In genomic region chr2:87290912-87291311, GRCh38 we compare ENCODE assay signal across 8 cellular contexts.
DNase-seq lines count a peak whose midpoint lies in the region; ATAC-seq, FAIRE-seq and TF ChIP-seq lines count a peak whose summit lies in the region.
"Not testable (repeated sequence)": the region's sequence is repeated elsewhere in the genome, so short reads cannot be mapped to it uniquely, and the experiment has no call there.

No MANE protein-coding gene starts in this region.

- FAIRE-seq in K562 (lab: Jason Lieb, UNC): not testable (repeated sequence)

- not testable (repeated sequence) for H3K27me3 Mint-ChIP-seq in activated CD4-positive, alpha-beta T cell treated with anti-CD3 and anti-CD28 coated beads, Interleukin-2, amount 10 ng/mL, durations not matched to agents 24 days and 14 days

- not testable (repeated sequence) for H3K36me3 ChIP-seq in IMR-90 (ENCODE audit: control insufficient read depth, insufficient read depth, low read length); K562 (ENCODE audit: control insufficient read depth, insufficient read depth, low read length); lower lobe of right lung; upper lobe of right lung

- not testable (repeated sequence) for H2AK9ac ChIP-seq in IMR-90 (replicated peaks; ENCODE audit: low read depth, low read length, poor library complexity)

- not testable (repeated sequence) for TF ChIP-seq RAD21 in IMR-90 (IDR thresholded peaks at IDR 0.05; ENCODE audit: low read length); K562 (CRISPR knock-in tag; conservative IDR thresholded peaks at IDR 0.05 in 1 of 2, IDR thresholded peaks at IDR 0.05 in 1 of 2)

- H2BK120ac ChIP-seq in IMR-90 (ENCODE audit: low read depth, low read length): not testable (repeated sequence)

- dilution Hi-C loops in IMR-90 (cut with HindIII; ENCODE audit: low sequenced_read_pairs, unreplicated experiment): not testable (repeated sequence)

- not testable (repeated sequence) for H3K4me1 Mint-ChIP-seq in activated CD4-positive, alpha-beta T cell treated with anti-CD3 and anti-CD28 coated beads, Interleukin-2, amount 10 ng/mL, durations not matched to agents 24 days and 14 days

- not testable (repeated sequence) for H2BK15ac ChIP-seq in IMR-90 (ENCODE audit: low read depth, low read length)

- H3K27me3 ChIP-seq in IMR-90 (ENCODE audit: control insufficient read depth, insufficient read depth, low read length); K562 (ENCODE audit: control insufficient read depth in 2 of 2, insufficient read depth in 2 of 2, low read length in 2 of 2); lower lobe of right lung (ENCODE audit: low read depth); upper lobe of right lung: not testable (repeated sequence)

- not testable (repeated sequence) for H3K18ac ChIP-seq in IMR-90 (ENCODE audit: low read depth, low read length)

- no CpG with 5 or more reads among the region's 6 CpGs for WGBS in IMR-90 (ENCODE audit: extremely low coverage in 2 of 2, insufficient read length in 1 of 2), 2 experiments
- WGBS in K562 (ENCODE audit: insufficient coverage, low coverage, missing lambda C conversion rate): 4% methylated on average over 3 of the region's 6 CpGs

- TF ChIP-seq POLR2A in IMR-90 (IDR thresholded peaks at IDR 0.05; ENCODE audit: low read depth, low read length); K562 (conservative IDR thresholded peaks at IDR 0.05): not testable (repeated sequence)

- H4K20me1 ChIP-seq in IMR-90 (ENCODE audit: insufficient read depth, low read length); K562 (replicated peaks; ENCODE audit: control insufficient read depth, insufficient read depth, low read length): not testable (repeated sequence)

- not testable (repeated sequence) for H3K4me2 ChIP-seq in IMR-90 (ENCODE audit: low read depth, low read length); K562 (ENCODE audit: insufficient read depth, low read length)

- not testable (repeated sequence) for H3K4ac ChIP-seq in IMR-90 (ENCODE audit: low read depth, low read length)

- H3K9me3 Mint-ChIP-seq in activated CD4-positive, alpha-beta T cell treated with anti-CD3 and anti-CD28 coated beads, Interleukin-2, amount 10 ng/mL, durations not matched to agents 24 days and 14 days: not testable (repeated sequence)

- H3K4me3 Mint-ChIP-seq in activated CD4-positive, alpha-beta T cell treated with anti-CD3 and anti-CD28 coated beads, Interleukin-2, amount 10 ng/mL, durations not matched to agents 24 days and 14 days: peak overlapping the region; percentile 67

- not testable (repeated sequence) for TF ChIP-seq EP300 in K562 (IDR thresholded peaks at IDR 0.05; ENCODE audit: low read length)

- not testable (repeated sequence) for H3K23ac ChIP-seq in IMR-90 (ENCODE audit: low read depth, low read length)

- H4K91ac ChIP-seq in IMR-90 (ENCODE audit: insufficient read depth, low read depth, low read length): not testable (repeated sequence)

- not testable (repeated sequence) for H4K5ac ChIP-seq in IMR-90 (ENCODE audit: low read depth, low read length)

- H3K36me3 Mint-ChIP-seq in activated CD4-positive, alpha-beta T cell treated with anti-CD3 and anti-CD28 coated beads, Interleukin-2, amount 10 ng/mL, durations not matched to agents 24 days and 14 days (ENCODE audit: low read depth): not testable (repeated sequence)

- not testable (repeated sequence) for H3K4me3 ChIP-seq in IMR-90 (ENCODE audit: insufficient read depth, low read depth, low read length); K562; lower lobe of right lung; upper lobe of right lung

- TF ChIP-seq CTCF in IMR-90 (conservative IDR thresholded peaks at IDR 0.05; ENCODE audit: low read depth, low read length); K562 (IDR thresholded peaks at IDR 0.05 in 2 of 3, conservative IDR thresholded peaks at IDR 0.05 in 1 of 3; ENCODE audit: insufficient read depth in 2 of 3, low read depth in 1 of 3, low read length in 3 of 3); lower lobe of right lung (IDR thresholded peaks at IDR 0.05); upper lobe of right lung (IDR thresholded peaks at IDR 0.05): not testable (repeated sequence)

- ATAC-seq in GM18511 (IDR thresholded peaks at IDR 0.05; ENCODE audit: unreplicated experiment) (peak; percentile 89), GM21515 (IDR thresholded peaks at IDR 0.05; ENCODE audit: unreplicated experiment) (peak; percentile 72), HG02981 (IDR thresholded peaks at IDR 0.05; ENCODE audit: unreplicated experiment) (peak; percentile 67), IMR-90 (ENCODE audit: low read depth) (peak; percentile 49), K562 (peak; percentile 59; the same call in 2 of the 3 replicates), lower lobe of right lung (peak; percentile 49 to 64), upper lobe of right lung (peak; percentile 81)

- H2AFZ ChIP-seq in IMR-90 (replicated peaks; ENCODE audit: low read length, poor library complexity); K562 (ENCODE audit: low read depth, low read length): not testable (repeated sequence)

- not testable (repeated sequence) for H3K9me1 ChIP-seq in IMR-90 (ENCODE audit: insufficient read depth, low read length); K562 (ENCODE audit: control insufficient read depth, insufficient read depth, low read length)

- in situ Hi-C loops in IMR-90 (cut with MboI; ENCODE audit: low sequenced_read_pairs); K562 (cut with MboI): not testable (repeated sequence)

- CTCF ChIA-PET in IMR-90 (lab: Yijun Ruan, JAX); K562 (lab: Yijun Ruan, JAX; ENCODE audit: low intra/inter-chr PET ratio): not testable (repeated sequence)

- not testable (repeated sequence) for H2BK5ac ChIP-seq in IMR-90 (ENCODE audit: low read depth, low read length, poor library complexity, severe bottlenecking)

- not testable (repeated sequence) for H3K27ac ChIP-seq in IMR-90 (ENCODE audit: insufficient read depth, low read length); K562 (ENCODE audit: extremely low read depth, low read depth, low read length); lower lobe of right lung; upper lobe of right lung

- not testable (repeated sequence) for H3K14ac ChIP-seq in IMR-90 (replicated peaks; ENCODE audit: low read depth, low read length)

- not testable (repeated sequence) for H3K56ac ChIP-seq in IMR-90 (ENCODE audit: extremely low read depth, insufficient read depth, low read length)

- not testable (repeated sequence) for H3K79me1 ChIP-seq in IMR-90 (ENCODE audit: low read depth in 1 of 2, low read length in 2 of 2)

- H3K9me3 ChIP-seq in IMR-90 (ENCODE audit: control insufficient read depth, insufficient read depth, low read length); K562 (replicated peaks; ENCODE audit: control insufficient read depth, insufficient read depth, low read depth, low read length); lower lobe of right lung; upper lobe of right lung: not testable (repeated sequence)

- not testable (repeated sequence) for H2AK5ac ChIP-seq in IMR-90 (ENCODE audit: low read depth, low read length)

- not testable (repeated sequence) for H3K4me1 ChIP-seq in IMR-90 (ENCODE audit: control insufficient read depth, insufficient read depth, low read length); K562 (replicated peaks in 1 of 2; ENCODE audit: control insufficient read depth in 2 of 2, insufficient read depth in 2 of 2, low read length in 2 of 2); lower lobe of right lung; upper lobe of right lung

- BruUV-seq in IMR-90 (replicated peaks; lab: Mats Ljungman, UMichigan); K562 (replicated peaks; lab: Mats Ljungman, UMichigan): not testable (repeated sequence)

- H4K8ac ChIP-seq in IMR-90 (ENCODE audit: low read depth in 2 of 2, low read length in 2 of 2): not testable (repeated sequence)

- POLR2A ChIA-PET in IMR-90 (lab: Charles Lee; ENCODE audit: unreplicated experiment); K562 (lab: Yijun Ruan, JAX): not testable (repeated sequence)

- H3K9ac ChIP-seq in IMR-90 (ENCODE audit: low read depth, low read length); K562 (ENCODE audit: insufficient read depth in 1 of 2, low read depth in 2 of 2, low read length in 2 of 2): not testable (repeated sequence)

- not testable (repeated sequence) for DNase-seq in IMR-90; K562 (ENCODE audit: extremely low read depth in 1 of 4, low spot score in 3 of 4); lower lobe of right lung; upper lobe of right lung
- DNase-seq in activated CD4-positive, alpha-beta T cell treated with anti-CD3 and anti-CD28 coated beads, Interleukin-2, amount 10 ng/mL, durations not matched to agents 24 days and 14 days: peak; percentile 64

- H3K79me2 ChIP-seq in K562 (ENCODE audit: control insufficient read depth, insufficient read depth, low read length): not testable (repeated sequence)

- peak overlapping the region; percentile 68 for H3K27ac Mint-ChIP-seq in activated CD4-positive, alpha-beta T cell treated with anti-CD3 and anti-CD28 coated beads, Interleukin-2, amount 10 ng/mL, durations not matched to agents 24 days and 14 days

- H2BK20ac ChIP-seq in IMR-90 (ENCODE audit: low read depth, low read length): not testable (repeated sequence)

- intact Hi-C loops in IMR-90 (cut with micrococcal nuclease); activated CD4-positive, alpha-beta T cell treated with anti-CD3 and anti-CD28 coated beads, Interleukin-2, amount 10 ng/mL, durations not matched to agents 24 days and 14 days (cut with micrococcal nuclease); K562 (cut with micrococcal nuclease); lower lobe of right lung (cut with DNase I); upper lobe of right lung (cut with DNase I): not testable (repeated sequence)
